In genomic region chr1:192435704-192436103, GRCh38 we compare ENCODE assay signal across 23 cellular contexts.
"Had no signal": no experiment of that assay in that cellular context is flagged by ENCODE, and none has a peak within 500 bp of the region (broad histone marks: within the 10 kb centered on the region; RNA-seq: fewer than 3 reads in every experiment).

No MANE protein-coding gene starts in this region.

- H3K4me3 ChIP-seq: hepatocyte, lung, right atrium auricular region, sigmoid colon, skin epidermis, testis, tibial nerve, upper lobe of right lung, vagina had no signal

- ATAC-seq: foreskin keratinocyte; left colon; left ventricle myocardium superior; naive thymus-derived CD4-positive, alpha-beta T cell; stimulated activated naive B cell treated with anti-CD40 and anti-IgM and Interleukin-4, amounts not matched to agents 10 μg/mL and 1 μg/mL and 100 μg/mL, for 72 hours; stimulated activated naive CD8-positive, alpha-beta T cell treated with anti-CD3 and anti-CD28 coated beads, Interleukin-15, amount 100 ng/mL, for 72 hours; upper lobe of right lung had no signal

- DNase-seq: dermis blood vessel endothelial cell; erythroblast; foreskin keratinocyte; head of caudate nucleus; left colon; left ventricle myocardium superior; mesenchymal stem cell; naive thymus-derived CD4-positive, alpha-beta T cell; nephron progenitor cell; posterior cingulate gyrus; sigmoid colon; stimulated activated CD4-positive, alpha-beta T cell treated with anti-CD3 and anti-CD28 coated beads, Interleukin-2, amount 100 ng/mL, for 24 hours; stimulated activated CD4-positive, alpha-beta T cell treated with anti-CD3 and anti-CD28 coated beads, Interleukin-4, amount 100 ng/mL, for 4 hours; stimulated activated naive B cell treated with anti-CD40 and anti-IgM and Interleukin-4, amounts not matched to agents 10 μg/mL and 1 μg/mL and 100 μg/mL, for 72 hours; stimulated activated naive CD8-positive, alpha-beta T cell treated with anti-CD3 and anti-CD28 coated beads, Interleukin-15, amount 100 ng/mL, for 72 hours; testis; upper lobe of right lung had no signal
